Comparison of ENCODE assay signal across 8 cellular contexts in the genomic region with DNA sequence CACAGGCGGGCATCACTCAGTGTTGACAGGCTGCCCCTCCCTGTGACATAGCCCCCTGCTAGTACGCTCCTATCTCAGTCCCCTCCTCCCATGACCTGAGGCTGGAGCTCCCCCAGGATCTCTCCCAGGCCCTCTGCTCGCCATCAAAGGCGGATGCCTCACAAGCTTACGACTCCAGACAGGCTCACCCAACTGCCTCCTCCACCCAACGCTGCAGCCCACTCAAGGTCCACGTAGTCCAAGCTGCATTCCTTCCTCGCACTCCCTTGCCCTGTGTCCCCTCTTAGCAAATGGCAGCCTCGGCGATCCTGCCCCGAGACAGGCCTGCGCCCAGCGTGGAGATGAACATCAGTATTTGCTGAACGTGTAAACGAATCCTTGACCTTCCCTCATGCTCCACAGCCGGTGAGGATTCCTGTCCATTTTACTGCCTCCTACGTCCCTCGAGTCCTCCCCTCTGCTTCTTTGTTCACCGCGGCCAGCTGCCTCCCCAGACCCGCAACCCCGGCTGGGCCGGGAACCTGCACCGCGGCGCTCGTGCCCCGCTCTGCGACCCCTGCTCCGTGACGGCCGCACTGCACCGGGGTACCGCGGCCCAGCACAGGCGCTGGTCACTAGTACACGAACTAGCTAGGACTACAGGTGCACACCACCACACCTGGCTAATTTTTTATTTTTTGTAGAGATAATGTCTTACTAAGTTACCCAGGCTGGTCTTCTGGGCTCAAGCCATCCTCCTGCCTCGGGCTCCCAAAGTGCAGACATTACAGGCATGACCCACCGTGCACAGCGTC. TPM values are rescaled to one million over a fixed set of nuclear protein-coding genes. Genes with fewer than 3 reads are reported as not detected.
DNase-seq lines count a peak whose midpoint lies in the region; ATAC-seq and TF ChIP-seq lines count a peak whose summit lies in the region.

No MANE protein-coding gene starts in this region.

- H3K4me3 ChIP-seq in SJSA1 = peak overlapping the region; percentile 57
- H3K4me3 ChIP-seq in fibroblast of the aortic adventitia (ENCODE audit: low read depth, low read length) = peak overlapping the region; percentile 83
- peak overlapping the region; percentile 85 for H3K4me3 ChIP-seq in rectal smooth muscle tissue (ENCODE audit: low read length)

- peaks cover 26% of the 10 kb centered on the region for H3K4me1 Mint-ChIP-seq in HFFc6 (ENCODE audit: low read depth)

- peak overlapping the region; percentile 42 for H3K27ac Mint-ChIP-seq in HFFc6

- no peak for ATAC-seq in HG03097 (IDR thresholded peaks at IDR 0.05; ENCODE audit: low FRiP score, unreplicated experiment)

- H3K36me3 Mint-ChIP-seq in HFFc6 (ENCODE audit: low read depth) = peaks cover 5% of the 10 kb centered on the region; the same call in 1 of the 2 replicates

- peaks cover 20% of the 10 kb centered on the region for H3K4me1 ChIP-seq in SJSA1 (replicated peaks)
- peaks cover 4% of the 10 kb centered on the region for H3K4me1 ChIP-seq in rectal smooth muscle tissue (ENCODE audit: control insufficient read depth, insufficient read depth, low read length)

- no peak overlapping the region for H3K27ac ChIP-seq in SJSA1
- no peak overlapping the region for H3K27ac ChIP-seq in rectal smooth muscle tissue (ENCODE audit: low read depth, low read length)

- peak overlapping the region; percentile 92 for H3K4me3 Mint-ChIP-seq in HFFc6

- H3K36me3 ChIP-seq in SJSA1 (0 out of 2 replicates have a peak, but pooled peaks cover 7% of the 10 kb centered on the region), rectal smooth muscle tissue (ENCODE audit: control insufficient read depth, insufficient read depth, low read length) (no peaks in the 10 kb centered on the region)

- H3K9me3 ChIP-seq in SJSA1 (replicated peaks) = no peaks in the 10 kb centered on the region

- no peaks in the 10 kb centered on the region for H3K9me3 Mint-ChIP-seq in HFFc6

- TF ChIP-seq CTCF in HFFc6 (IDR thresholded peaks at IDR 0.05) (no peak), fibroblast of the aortic adventitia (IDR thresholded peaks at IDR 0.05; ENCODE audit: insufficient read depth, low read length) (no peak)

- 0 out of 2 replicates have a peak, but pooled peaks cover 1% of the 10 kb centered on the region for H3K27me3 ChIP-seq in SJSA1 (replicated peaks)
- no peaks in the 10 kb centered on the region for H3K27me3 ChIP-seq in rectal smooth muscle tissue (ENCODE audit: control insufficient read depth, insufficient read depth, low read length)

- H3K9ac ChIP-seq in rectal smooth muscle tissue (ENCODE audit: low read length) = no peak overlapping the region

- H3K27me3 Mint-ChIP-seq in HFFc6 (ENCODE audit: insufficient read depth) = peaks cover 6% of the 10 kb centered on the region

- DNase-seq in DMS79 (lab: John Stamatoyannopoulos, UW) (peak; percentile 16), DMS79 treated with DMSO at 0.1 percent for 48 hours (lab: John Stamatoyannopoulos, UW) (no peak), HFFc6 (no peak), SJSA1 (ENCODE audit: low read depth in 1 of 2, low spot score in 2 of 2) (no peak), fibroblast of the aortic adventitia (ENCODE audit: low read depth) (no peak), GM19238 (ENCODE audit: insufficient read length, low spot score) (no peak)

RNA-seq across cellular contexts. Expression of gene TMEM97, which starts 0.8 kb away (rescaled TPM):
- total RNA-seq in HFFc6 (2021; fragmentation: NEBNext Ultra II Directional; extraction: Animal tissue kit (Norgen Biotek cat#: 25700)) = 10 to 100 TPM; 17.6 to 29.5 (median 24.1) TPM
- 51.0 and 61.5 TPM in 2 replicates for total RNA-seq in SJSA1 (2014; rRNA removed; shearing (Covaris generic))
- 14.8 and 20.5 TPM in 2 replicates for total RNA-seq in fibroblast of the aortic adventitia (ENCODE audit: low replicate concordance)

RNA-seq across cellular contexts. Expression of gene IFT20, which starts 17.1 kb away (rescaled TPM):
- total RNA-seq in HFFc6 (2021; fragmentation: NEBNext Ultra II Directional; extraction: Animal tissue kit (Norgen Biotek cat#: 25700)) = 10 to 100 TPM; 47.9 to 63.0 (median 50.9) TPM
- 40.2 and 52.1 TPM in 2 replicates for total RNA-seq in SJSA1 (2014; rRNA removed; shearing (Covaris generic))
- total RNA-seq in fibroblast of the aortic adventitia (ENCODE audit: low replicate concordance) = 46.9 and 59.8 TPM in 2 replicates

RNA-seq across cellular contexts. Expression of gene TNFAIP1, which starts 17.4 kb away (rescaled TPM):
- 10 to 100 TPM; 73.8 to 89.7 (median 85.2) TPM for total RNA-seq in HFFc6 (2021; fragmentation: NEBNext Ultra II Directional; extraction: Animal tissue kit (Norgen Biotek cat#: 25700))
- total RNA-seq in SJSA1 (2014; rRNA removed; shearing (Covaris generic)) = 30.0 and 30.1 TPM in 2 replicates
- 10.1 and 23.7 TPM in 2 replicates for total RNA-seq in fibroblast of the aortic adventitia (ENCODE audit: low replicate concordance)

RNA-seq across cellular contexts. Expression of gene POLDIP2, which starts 39.2 kb away (rescaled TPM):
- 100 to 1,000 TPM; 104 to 118 (median 106) TPM for total RNA-seq in HFFc6 (2021; fragmentation: NEBNext Ultra II Directional; extraction: Animal tissue kit (Norgen Biotek cat#: 25700))
- 110 and 125 TPM in 2 replicates for total RNA-seq in SJSA1 (2014; rRNA removed; shearing (Covaris generic))
- 22.9 and 66.6 TPM in 2 replicates for total RNA-seq in fibroblast of the aortic adventitia (ENCODE audit: low replicate concordance)

RNA-seq across cellular contexts. Expression of gene SEBOX, which starts 46.8 kb away (rescaled TPM):
- total RNA-seq in HFFc6 (2021; fragmentation: NEBNext Ultra II Directional; extraction: Animal tissue kit (Norgen Biotek cat#: 25700)) = not detected
- not detected in 2 replicates for total RNA-seq in SJSA1 (2014; rRNA removed; shearing (Covaris generic))
- not detected in 2 replicates for total RNA-seq in fibroblast of the aortic adventitia (ENCODE audit: low replicate concordance)
